In genomic region chr3:37640636-37641375, GRCh38 we compare ENCODE assay signal across 1 cellular context.
TF ChIP-seq lines count a peak whose summit lies in the region.

No MANE protein-coding gene starts in this region.

TF ChIP-seq in K562, 482 proteins besides CTCF, POLR2A, EP300 and RAD21 (continued from another document):
- TF ChIP-seq MGA (IDR thresholded peaks at IDR 0.05) (no peak), GATA2 (CRISPR knock-in tag; IDR thresholded peaks at IDR 0.05) (no peak), ZNF174 (CRISPR knock-in tag; IDR thresholded peaks at IDR 0.05) (no peak)
